Comparison of ENCODE assay signal across 8 cellular contexts in the genomic region with DNA sequence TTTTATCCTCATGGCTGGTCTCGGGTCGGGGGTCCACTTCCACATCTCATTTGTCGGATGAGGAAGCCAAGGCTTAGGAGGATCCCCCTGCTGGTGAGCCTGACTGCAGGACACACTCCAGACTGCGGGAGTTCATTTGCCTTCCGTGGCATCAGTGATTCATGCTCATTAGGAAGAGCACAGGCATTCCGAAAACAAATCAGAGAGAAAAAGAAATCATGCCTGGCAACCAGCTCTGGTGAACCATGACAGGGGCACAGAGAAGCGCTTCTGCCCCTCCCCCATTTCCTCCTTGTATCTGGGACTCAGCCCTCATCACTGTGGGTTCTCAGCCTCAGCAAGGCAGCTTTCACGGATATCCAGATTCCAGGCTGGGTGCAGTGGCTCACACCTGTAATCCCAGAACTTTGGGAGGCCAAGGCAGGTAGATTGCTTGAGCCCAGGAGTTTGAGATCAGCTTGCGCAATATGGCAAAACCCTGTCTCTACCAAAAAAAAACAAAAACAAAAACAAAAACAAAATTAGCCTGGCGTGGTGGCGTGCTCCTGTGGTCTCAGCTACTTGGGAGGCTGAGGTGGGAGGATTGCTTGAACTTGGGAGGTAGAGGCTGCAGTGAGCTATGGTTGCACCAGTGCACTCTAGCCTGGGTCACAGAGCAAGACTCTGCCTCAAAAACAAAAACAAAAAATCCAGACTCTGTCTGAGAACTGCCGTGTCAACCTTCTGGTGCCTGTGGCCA. TPM values are rescaled to one million over a fixed set of nuclear protein-coding genes. Genes with fewer than 3 reads are reported as not detected.
DNase-seq lines count a peak whose midpoint lies in the region; ATAC-seq, FAIRE-seq and TF ChIP-seq lines count a peak whose summit lies in the region.

No MANE protein-coding gene starts in this region.

- no peaks in the 10 kb centered on the region for H4K20me1 ChIP-seq in H9 (ENCODE audit: control insufficient read depth, insufficient read depth, insufficient read length)
- no peaks in the 10 kb centered on the region for H4K20me1 ChIP-seq in K562 (replicated peaks; ENCODE audit: control insufficient read depth, insufficient read depth, low read length)

- H3K4me2 ChIP-seq in H9 (ENCODE audit: insufficient read depth, insufficient read length, low read length) (no peak overlapping the region), K562 (ENCODE audit: insufficient read depth, low read length) (peak overlapping the region; percentile 20; the same call in 1 of the 2 replicates)

- H2BK5ac ChIP-seq in H9 (ENCODE audit: insufficient read length, low read length) = no peak overlapping the region

- CTCF ChIA-PET in Calu3 (lab: Charles Lee) (interaction anchor here (2.2 kb wide), 1 partner anchor 11 kb away, joined by 24 read pairs; no protein-coding TSS in a partner anchor), K562 (lab: Yijun Ruan, JAX; ENCODE audit: low intra/inter-chr PET ratio) (no interaction called here)

- H3K27ac Mint-ChIP-seq in Calu3 (ENCODE audit: unreplicated experiment) (peak overlapping the region; percentile 93), H9 (peak overlapping the region in 1 of 3 experiments; percentile 57; a peak in 1 of 7 replicates)
- peak overlapping the region; percentile 97 for H3K27ac Mint-ChIP-seq in T-helper 1 cell treated with Interleukin-12 subunit alpha and Interleukin-12 subunit beta and Interleukin-4 antibody, amounts not matched to agents 30 μg/mL and 1 μg/mL, for 36 hours

- no peak for TF ChIP-seq EP300 in K562 (IDR thresholded peaks at IDR 0.05; ENCODE audit: low read length)

- H3K4me3 Mint-ChIP-seq in Calu3 (ENCODE audit: low read depth, unreplicated experiment) (no peak overlapping the region), H9 (no peak overlapping the region)
- peak overlapping the region; percentile 78 for H3K4me3 Mint-ChIP-seq in T-helper 1 cell treated with Interleukin-12 subunit alpha and Interleukin-12 subunit beta and Interleukin-4 antibody, amounts not matched to agents 30 μg/mL and 1 μg/mL, for 36 hours

- in situ Hi-C loops in K562 (cut with MboI) = no loop called here

- TF ChIP-seq POLR2A in K562 (conservative IDR thresholded peaks at IDR 0.05) = no peak

- intact Hi-C loops in Calu3 (cut with micrococcal nuclease; ENCODE audit: unreplicated experiment) (no loop called here), K562 (cut with micrococcal nuclease) (no loop called here)

- no peaks in the 10 kb centered on the region for H3K27me3 ChIP-seq in H9 (ENCODE audit: insufficient read depth, low read length)
- H3K27me3 ChIP-seq in K562 (ENCODE audit: control insufficient read depth in 2 of 2, insufficient read depth in 2 of 2, low read length in 2 of 2) = no peaks in the 10 kb centered on the region

- H3K9ac ChIP-seq in H9 (ENCODE audit: extremely low read depth, insufficient read length, low read length) (no peak overlapping the region), K562 (ENCODE audit: insufficient read depth in 1 of 2, low read depth in 2 of 2, low read length in 2 of 2) (peak overlapping the region in 1 of 2 experiments; percentile 82; a peak in 2 of 4 replicates)

- H3K9me3 Mint-ChIP-seq in Calu3 (ENCODE audit: low read depth, unreplicated experiment) (no peaks in the 10 kb centered on the region), H9 (no peaks in the 10 kb centered on the region)
- H3K9me3 Mint-ChIP-seq in T-helper 1 cell treated with Interleukin-12 subunit alpha and Interleukin-12 subunit beta and Interleukin-4 antibody, amounts not matched to agents 30 μg/mL and 1 μg/mL, for 36 hours = no peaks in the 10 kb centered on the region

- no peaks in the 10 kb centered on the region for H3K79me1 ChIP-seq in H9 (ENCODE audit: insufficient read depth, low read depth, low read length, poor library complexity, severe bottlenecking)

- ATAC-seq in K562 (peak; percentile 12; the same call in 2 of the 3 replicates), HG02623 (IDR thresholded peaks at IDR 0.05; ENCODE audit: unreplicated experiment) (no peak)

- no peak overlapping the region for H2BK20ac ChIP-seq in H9 (ENCODE audit: low read depth, low read length, poor library complexity, severe bottlenecking)

- H2AFZ ChIP-seq in H9 (ENCODE audit: low read length) = no peak overlapping the region
- H2AFZ ChIP-seq in K562 (ENCODE audit: low read depth, low read length) = peak overlapping the region; percentile 85

- H3K36me3 Mint-ChIP-seq in Calu3 (ENCODE audit: insufficient read depth, unreplicated experiment) (peaks cover 69% of the 10 kb centered on the region), H9 (ENCODE audit: insufficient read depth in 1 of 3, low read depth in 3 of 3) (no peaks in the 10 kb centered on the region)
- H3K36me3 Mint-ChIP-seq in T-helper 1 cell treated with Interleukin-12 subunit alpha and Interleukin-12 subunit beta and Interleukin-4 antibody, amounts not matched to agents 30 μg/mL and 1 μg/mL, for 36 hours (ENCODE audit: low read depth) = peaks cover 27% of the 10 kb centered on the region

- H3K23ac ChIP-seq in H9 (ENCODE audit: insufficient read length, low read depth, low read length) = no peak overlapping the region

- no peaks in the 10 kb centered on the region for H3K36me3 ChIP-seq in K562 (ENCODE audit: control insufficient read depth, insufficient read depth, low read length)

- no TSS peak for BruUV-seq in Calu3 (replicated peaks; lab: Mats Ljungman, UMichigan)
- no TSS peak for BruUV-seq in K562 (replicated peaks; lab: Mats Ljungman, UMichigan)

- no peak overlapping the region for H4K91ac ChIP-seq in H9 (ENCODE audit: insufficient read length, low read depth, low read length)

- no peak overlapping the region for H3K4ac ChIP-seq in H9 (ENCODE audit: low read depth, low read length)

- no peaks in the 10 kb centered on the region for H3K23me2 ChIP-seq in H9 (ENCODE audit: insufficient read length, low read depth, low read length, poor library complexity, severe bottlenecking)

- no peak overlapping the region for H3K56ac ChIP-seq in H9 (ENCODE audit: insufficient read length, low read depth, low read length)

- FAIRE-seq in K562 (lab: Jason Lieb, UNC) = no peak

- no peaks in the 10 kb centered on the region for H3K9me3 ChIP-seq in H9 (ENCODE audit: control insufficient read depth, low read depth, low read length)
- no peaks in the 10 kb centered on the region for H3K9me3 ChIP-seq in K562 (replicated peaks; ENCODE audit: control insufficient read depth, insufficient read depth, low read depth, low read length)

- no peak overlapping the region for H3K27ac ChIP-seq in H9 (ENCODE audit: insufficient read length, low read depth, low read length)
- peak overlapping the region; percentile 78; the same call in 1 of the 3 replicates for H3K27ac ChIP-seq in K562 (ENCODE audit: extremely low read depth, low read depth, low read length)

- H3K14ac ChIP-seq in H9 (ENCODE audit: insufficient read depth, low read length) = no peak overlapping the region; the same call in 1 of the 2 replicates

- no peak overlapping the region for H3K4me3 ChIP-seq in K562

- H3K27me3 Mint-ChIP-seq in Calu3 (ENCODE audit: unreplicated experiment) = no peaks in the 10 kb centered on the region
- no peaks in the 10 kb centered on the region for H3K27me3 Mint-ChIP-seq in H9 (ENCODE audit: low read depth)
- no peaks in the 10 kb centered on the region for H3K27me3 Mint-ChIP-seq in T-helper 1 cell treated with Interleukin-12 subunit alpha and Interleukin-12 subunit beta and Interleukin-4 antibody, amounts not matched to agents 30 μg/mL and 1 μg/mL, for 36 hours (ENCODE audit: low read depth)

- H3T11ph ChIP-seq in H9 (ENCODE audit: low read length) = no peak overlapping the region

- H3K18ac ChIP-seq in H9 (ENCODE audit: insufficient read length, low read depth, low read length) = no peak overlapping the region

- no peak overlapping the region for H4K5ac ChIP-seq in H9 (ENCODE audit: insufficient read length, low read depth, low read length)

- no peak for DNase-seq in Calu3
- DNase-seq in H9 = peak; percentile 51
- DNase-seq in K562 (ENCODE audit: extremely low read depth in 1 of 4, low spot score in 3 of 4) = peak in 3 of 4 experiments; percentile 48 to 53 (median 48)
- peak; percentile 88 for DNase-seq in left kidney (ENCODE audit: low read depth, low spot score)
- DNase-seq in stimulated activated CD8-positive, alpha-beta memory T cell treated with anti-CD3 and anti-CD28 coated beads, Interleukin-15, amount 100 ng/mL, for 1 hour (ENCODE audit: low read depth) = peak; percentile 30
- no peak for DNase-seq in DMS114 treated with DMSO at 0.1 percent for 48 hours (lab: John Stamatoyannopoulos, UW; ENCODE audit: unreplicated experiment)

- no peak overlapping the region for H2BK12ac ChIP-seq in H9 (ENCODE audit: insufficient read length, low read depth, low read length)

- no peak overlapping the region for H4K8ac ChIP-seq in H9 (replicated peaks; ENCODE audit: insufficient read length, low read depth, low read length)

- peaks cover 4% of the 10 kb centered on the region for H3K9me1 ChIP-seq in K562 (ENCODE audit: control insufficient read depth, insufficient read depth, low read length)

- H2BK15ac ChIP-seq in H9 (ENCODE audit: low read depth, low read length) = no peak overlapping the region

- H3K4me1 ChIP-seq in H9 (ENCODE audit: insufficient read depth, low read length) = no peaks in the 10 kb centered on the region; the same call in 1 of the 2 replicates
- H3K4me1 ChIP-seq in K562 (replicated peaks in 1 of 2; ENCODE audit: control insufficient read depth in 2 of 2, insufficient read depth in 2 of 2, low read length in 2 of 2) = peaks cover 60 to 61% of the 10 kb centered on the region in 2 experiments

- H3K4me1 Mint-ChIP-seq in Calu3 (ENCODE audit: low read depth, unreplicated experiment) (peaks cover 60% of the 10 kb centered on the region), H9 (peaks cover 5 to 13% of the 10 kb centered on the region in 2 experiments)
- H3K4me1 Mint-ChIP-seq in T-helper 1 cell treated with Interleukin-12 subunit alpha and Interleukin-12 subunit beta and Interleukin-4 antibody, amounts not matched to agents 30 μg/mL and 1 μg/mL, for 36 hours (ENCODE audit: low read depth) = peaks cover 73% of the 10 kb centered on the region

- no CpG with 5 or more reads among the region's 12 CpGs for WGBS in H9 (ENCODE audit: extremely low coverage, insufficient read length, low lambda C conversion rate)
- WGBS in K562 (ENCODE audit: insufficient coverage, low coverage, missing lambda C conversion rate) = 76% methylated on average over 12 of the region's 12 CpGs

- H2AK5ac ChIP-seq in H9 (ENCODE audit: insufficient read length, low read length) = no peak overlapping the region

- TF ChIP-seq RAD21 in K562 (CRISPR knock-in tag; conservative IDR thresholded peaks at IDR 0.05 in 1 of 2, IDR thresholded peaks at IDR 0.05 in 1 of 2) = 0 out of 4 replicates have a peak, but pooled peaks of 1 of the 2 experiments have one; percentile 16

- no peaks in the 10 kb centered on the region for H3K79me2 ChIP-seq in H9 (ENCODE audit: insufficient read depth, low read length)
- H3K79me2 ChIP-seq in K562 (ENCODE audit: control insufficient read depth, insufficient read depth, low read length) = no peaks in the 10 kb centered on the region

- no peak overlapping the region for H2BK120ac ChIP-seq in H9 (ENCODE audit: low read depth, low read length, poor library complexity, severe bottlenecking)

- TF ChIP-seq CTCF in Calu3 (IDR thresholded peaks at IDR 0.05; ENCODE audit: unreplicated experiment) = no peak
- peak; percentile 66 for TF ChIP-seq CTCF in H9 (conservative IDR thresholded peaks at IDR 0.05)
- peak; percentile 30 to 57 (median 39) for TF ChIP-seq CTCF in K562 (IDR thresholded peaks at IDR 0.05 in 2 of 3, conservative IDR thresholded peaks at IDR 0.05 in 1 of 3; ENCODE audit: insufficient read depth in 2 of 3, low read depth in 1 of 3, low read length in 3 of 3)

- POLR2A ChIA-PET in K562 (lab: Yijun Ruan, JAX) = interaction anchor here (0.8 to 2.2 kb wide), 4 partner anchors 20 to 796 kb away, joined by 3 to 15 read pairs (median 4); no protein-coding TSS in a partner anchor

RNA-seq across cellular contexts. Expression of gene IRAK2, which starts 28.4 kb away (rescaled TPM):
- total RNA-seq in Calu3 (2022) = 25.5 and 31.6 TPM in 2 replicates
- total RNA-seq in H9 (2021) = 0.37 and 0.61 TPM in 2 replicates
- total RNA-seq in K562 (2011; cell fraction: chromatin; rRNA removed; ENCODE audit: low replicate concordance) = 3.6 and 5.6 TPM in 2 replicates
- 3.4 and 4.5 TPM in 2 replicates for total RNA-seq in K562 (2011; cell fraction: nucleolus; rRNA removed)
- total RNA-seq in K562 (2011; cell fraction: nucleoplasm; rRNA removed) = 3.7 and 4.1 TPM in 2 replicates
- 2.5 and 4.7 TPM in 2 replicates for total RNA-seq in K562 (2014; rRNA removed)
- total RNA-seq in K562 (2014; rRNA removed; fragmentation: Illumina TruSeq; extraction: Trizol) = 2.7 TPM in 2 replicates
- total RNA-seq in K562 (2015; rRNA removed; fragmentation: Illumina TruSeq; extraction: Trizol) = 1.7 and 1.8 TPM in 2 replicates
- total RNA-seq in K562 (2021) = 3.1 and 3.2 TPM in 2 replicates
- 3.6 and 4.4 TPM in 2 replicates for polyA plus RNA-seq in K562 (2011; rRNA removed)
- polyA plus RNA-seq in K562 (2011; cell fraction: cytosol; rRNA removed) = 4.2 and 5.7 TPM in 2 replicates
- 1.3 and 1.9 TPM in 2 replicates for polyA plus RNA-seq in K562 (2011; cell fraction: nucleus; rRNA removed)
- polyA plus RNA-seq in K562 (2012) = 1.8 and 2.8 TPM in 2 replicates
- 3.2 and 3.8 TPM in 2 replicates for polyA plus RNA-seq in K562 (2014; fragmentation: Illumina TruSeq; extraction: Trizol)
- 1 to 10 TPM in 1 of 2 experiments, under 1 TPM in 1; 0.42 to 1.0 TPM for polyA plus RNA-seq in K562 (2014; fragmentation: Nextera tagmentation; extraction: Ambion mirVana)
- 2.7 and 2.9 TPM in 2 replicates for polyA plus RNA-seq in K562 (2014; rRNA removed)
- polyA minus RNA-seq in K562 (2011; rRNA and poly(A)+ RNA removed) = 2.3 and 3.5 TPM in 2 replicates
- 1.9 and 3.1 TPM in 2 replicates for polyA minus RNA-seq in K562 (2011; cell fraction: cytosol; rRNA and poly(A)+ RNA removed)
- polyA minus RNA-seq in K562 (2011; cell fraction: nucleus; rRNA and poly(A)+ RNA removed) = 1.1 and 1.2 TPM in 2 replicates

RNA-seq across cellular contexts. Expression of gene VHL, which starts 51.5 kb away (rescaled TPM):
- total RNA-seq in Calu3 (2022) = 49.0 and 50.4 TPM in 2 replicates
- 62.2 and 64.4 TPM in 2 replicates for total RNA-seq in H9 (2021)
- total RNA-seq in K562 (2011; cell fraction: chromatin; rRNA removed; ENCODE audit: low replicate concordance) = 75.2 and 83.6 TPM in 2 replicates
- 45.5 and 50.2 TPM in 2 replicates for total RNA-seq in K562 (2011; cell fraction: nucleolus; rRNA removed)
- 91.8 and 160 TPM in 2 replicates for total RNA-seq in K562 (2011; cell fraction: nucleoplasm; rRNA removed)
- total RNA-seq in K562 (2014; rRNA removed) = 73.9 and 82.2 TPM in 2 replicates
- total RNA-seq in K562 (2014; rRNA removed; fragmentation: Illumina TruSeq; extraction: Trizol) = 109 and 120 TPM in 2 replicates
- total RNA-seq in K562 (2015; rRNA removed; fragmentation: Illumina TruSeq; extraction: Trizol) = 90.5 and 91.1 TPM in 2 replicates
- total RNA-seq in K562 (2021) = 79.4 and 93.6 TPM in 2 replicates
- 49.8 and 55.3 TPM in 2 replicates for polyA plus RNA-seq in K562 (2011; rRNA removed)
- polyA plus RNA-seq in K562 (2011; cell fraction: cytosol; rRNA removed) = 19.7 and 34.1 TPM in 2 replicates
- 35.5 and 39.4 TPM in 2 replicates for polyA plus RNA-seq in K562 (2011; cell fraction: nucleus; rRNA removed)
- 78.7 and 123 TPM in 2 replicates for polyA plus RNA-seq in K562 (2012)
- 73.5 and 84.1 TPM in 2 replicates for polyA plus RNA-seq in K562 (2014; fragmentation: Illumina TruSeq; extraction: Trizol)
- 10 to 100 TPM; 16.3 to 22.7 TPM for polyA plus RNA-seq in K562 (2014; fragmentation: Nextera tagmentation; extraction: Ambion mirVana)
- 58.7 and 74.2 TPM in 2 replicates for polyA plus RNA-seq in K562 (2014; rRNA removed)
- polyA minus RNA-seq in K562 (2011; rRNA and poly(A)+ RNA removed) = 70.6 and 72.7 TPM in 2 replicates
- 22.2 and 30.4 TPM in 2 replicates for polyA minus RNA-seq in K562 (2011; cell fraction: cytosol; rRNA and poly(A)+ RNA removed)
- polyA minus RNA-seq in K562 (2011; cell fraction: nucleus; rRNA and poly(A)+ RNA removed) = 11.8 and 13.1 TPM in 2 replicates

RNA-seq across cellular contexts. Expression of gene TATDN2, which starts 55.1 kb away (rescaled TPM):
- total RNA-seq in Calu3 (2022) (34.2 and 34.3 TPM in 2 replicates), H9 (2021) (34.4 and 34.5 TPM in 2 replicates), K562 (2014; rRNA removed) (10.9 and 14.7 TPM in 2 replicates), K562 (2014; rRNA removed; fragmentation: Illumina TruSeq; extraction: Trizol) (25.0 and 25.8 TPM in 2 replicates), K562 (2015; rRNA removed; fragmentation: Illumina TruSeq; extraction: Trizol) (29.0 and 30.3 TPM in 2 replicates), K562 (2021) (38.8 and 44.7 TPM in 2 replicates)
- 72.5 and 115 TPM in 2 replicates for total RNA-seq in K562 (2011; cell fraction: chromatin; rRNA removed; ENCODE audit: low replicate concordance)
- total RNA-seq in K562 (2011; cell fraction: nucleolus; rRNA removed) = 71.2 and 76.0 TPM in 2 replicates
- total RNA-seq in K562 (2011; cell fraction: nucleoplasm; rRNA removed) = 73.4 and 78.1 TPM in 2 replicates
- polyA plus RNA-seq in K562 (2011; rRNA removed) (20.8 and 27.2 TPM in 2 replicates), K562 (2014; fragmentation: Illumina TruSeq; extraction: Trizol) (34.9 and 36.6 TPM in 2 replicates), K562 (2014; fragmentation: Nextera tagmentation; extraction: Ambion mirVana) (1 to 10 TPM; 5.2 to 7.9 TPM), K562 (2014; rRNA removed) (23.7 and 28.0 TPM in 2 replicates)
- 20.7 and 21.3 TPM in 2 replicates for polyA plus RNA-seq in K562 (2011; cell fraction: cytosol; rRNA removed)
- 33.0 and 34.2 TPM in 2 replicates for polyA plus RNA-seq in K562 (2011; cell fraction: nucleus; rRNA removed)
- polyA plus RNA-seq in K562 (2012) = 25.7 and 36.1 TPM in 2 replicates
- polyA minus RNA-seq in K562 (2011; rRNA and poly(A)+ RNA removed) = 27.0 and 40.2 TPM in 2 replicates
- polyA minus RNA-seq in K562 (2011; cell fraction: cytosol; rRNA and poly(A)+ RNA removed) = 13.5 and 22.0 TPM in 2 replicates
- 27.6 and 34.4 TPM in 2 replicates for polyA minus RNA-seq in K562 (2011; cell fraction: nucleus; rRNA and poly(A)+ RNA removed)

Comparison
In these comparisons a context has a peak if more than half of its experiments do, and no peak if none do; other contexts are left out.
1. DNase-seq: peak in H9 (single experiment), K562 (3 of 4), left kidney (single experiment) and stimulated activated CD8-positive, alpha-beta memory T cell treated with anti-CD3 and anti-CD28 coated beads, Interleukin-15, amount 100 ng/mL, for 1 hour (single experiment); none in Calu3 (single experiment) and DMS114 treated with DMSO at 0.1 percent for 48 hours (single experiment).